20 cellular contexts compared by ENCODE assay signal in genomic region chr14:28681681-28682080, GRCh38.
A peak's percentile ranks its signal among the peaks of the same experiment; 100 is the strongest.
DNase-seq lines count a peak whose midpoint lies in the region; ATAC-seq, FAIRE-seq and TF ChIP-seq lines count a peak whose summit lies in the region.
"Had no signal": no experiment of that assay in that cellular context is flagged by ENCODE, and none has a peak within 500 bp of the region (broad histone marks: within the 10 kb centered on the region; RNA-seq: fewer than 3 reads in every experiment).

No MANE protein-coding gene starts in this region.

- no peaks in the 10 kb centered on the region for H3K36me3 ChIP-seq in bronchial epithelial cell (ENCODE audit: control insufficient read depth, insufficient read depth, low read length)
- H3K36me3 ChIP-seq: SJSA1 had no signal

- peak; percentile 68 for FAIRE-seq in bronchial epithelial cell (lab: Jason Lieb, UNC)
- FAIRE-seq: GM12878, K562 had no signal

- TF ChIP-seq CTCF in LNCAP (IDR thresholded peaks at IDR 0.05) (peak; percentile 45; the same call in 1 of the 2 replicates), bronchial epithelial cell (IDR thresholded peaks at IDR 0.05; ENCODE audit: insufficient read depth, low read length, severe bottlenecking) (peak; percentile 23)

- peak; percentile 39 for DNase-seq in DMS53 (lab: John Stamatoyannopoulos, UW)
- DNase-seq in DMS53 treated with DMSO at 0.1 percent for 48 hours (lab: John Stamatoyannopoulos, UW; ENCODE audit: unreplicated experiment) = no peak
- DNase-seq in bronchial epithelial cell (ENCODE audit: low read depth) = no peak
- peak; percentile 18 for DNase-seq in iPS-NIHi7 (ENCODE audit: extremely low spot score)
- no peak for DNase-seq in HuH-7.5 (ENCODE audit: low spot score)
- DNase-seq in mesenteric fat pad (ENCODE audit: low spot score) = no peak
- no peak for DNase-seq in activated T-cell treated with anti-CD3 and anti-CD28 coated beads, Interleukin-2, amount 50 U/mL, for 4 hours
- DNase-seq: 8988T; CD8-positive, alpha-beta T cell; GDM1; NCI-H1436; NCI-H2029; NCI-H2227 treated with DMSO at 0.1 percent for 48 hours; NCI-H524; PC-9 had no signal

- H3K4me3 Mint-ChIP-seq in activated T-cell treated with anti-CD3 and anti-CD28 coated beads, Interleukin-2, amount 50 U/mL, for 4 hours = no peak overlapping the region
- H3K4me3 Mint-ChIP-seq: CD8-positive, alpha-beta T cell had no signal

- no peak for ATAC-seq in activated T-cell treated with anti-CD3 and anti-CD28 coated beads, Interleukin-2, amount 50 U/mL, for 4 hours
- ATAC-seq: CD8-positive, alpha-beta T cell; GM12878; HCT116; K562 had no signal

- H3K4me3 ChIP-seq in bronchial epithelial cell (ENCODE audit: low read depth, low read length) = no peak overlapping the region
- H3K4me3 ChIP-seq: GM12878, K562, PC-9, SJSA1 had no signal

- no peaks in the 10 kb centered on the region for H3K27me3 ChIP-seq in bronchial epithelial cell (ENCODE audit: control insufficient read depth, insufficient read depth, low read length)
- H3K27me3 ChIP-seq: SJSA1 had no signal

- no peaks in the 10 kb centered on the region for H3K4me1 Mint-ChIP-seq in activated T-cell treated with anti-CD3 and anti-CD28 coated beads, Interleukin-2, amount 50 U/mL, for 4 hours (ENCODE audit: low read depth)

- H3K36me3 Mint-ChIP-seq in activated T-cell treated with anti-CD3 and anti-CD28 coated beads, Interleukin-2, amount 50 U/mL, for 4 hours (ENCODE audit: insufficient read depth) = no peaks in the 10 kb centered on the region
- H3K36me3 Mint-ChIP-seq: CD8-positive, alpha-beta T cell had no signal

- H3K9me3 Mint-ChIP-seq in activated T-cell treated with anti-CD3 and anti-CD28 coated beads, Interleukin-2, amount 50 U/mL, for 4 hours = peaks cover 14% of the 10 kb centered on the region

- H3K27me3 Mint-ChIP-seq in activated T-cell treated with anti-CD3 and anti-CD28 coated beads, Interleukin-2, amount 50 U/mL, for 4 hours (ENCODE audit: low read depth) = no peaks in the 10 kb centered on the region

Comparison
In these comparisons a context has a peak if more than half of its experiments do, and no peak if none do; other contexts are left out.
1. DNase-seq: peak in DMS53 (single experiment) and iPS-NIHi7 (single experiment); none in DMS53 treated with DMSO at 0.1 percent for 48 hours (single experiment), bronchial epithelial cell (single experiment), HuH-7.5 (single experiment), mesenteric fat pad (single experiment) and activated T-cell treated with anti-CD3 and anti-CD28 coated beads, Interleukin-2, amount 50 U/mL, for 4 hours (single experiment).